20 cellular contexts compared by ENCODE assay signal in the genomic region with DNA sequence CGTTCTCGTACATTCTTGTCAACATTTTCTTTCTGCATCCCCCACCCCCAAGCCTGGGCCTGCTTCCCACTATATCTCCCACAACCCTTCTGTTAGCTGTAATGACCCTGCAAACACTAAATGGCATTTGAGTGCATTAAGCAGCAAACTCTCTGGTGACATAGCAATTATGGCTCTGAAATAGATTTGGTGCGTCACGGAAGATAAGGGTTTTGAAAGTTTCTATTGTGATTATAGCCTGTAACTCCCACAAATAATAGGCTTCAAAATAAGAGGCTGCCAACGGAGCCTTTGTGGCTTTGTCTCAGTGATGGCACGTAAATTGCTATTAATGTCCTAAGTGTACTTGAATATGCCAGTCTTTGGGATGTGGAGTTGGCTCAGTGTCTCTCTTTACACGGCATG.
DNase-seq lines count a peak whose midpoint lies in the region; ATAC-seq and TF ChIP-seq lines count a peak whose summit lies in the region.
"Had no signal": no experiment of that assay in that cellular context is flagged by ENCODE, and none has a peak within 500 bp of the region (broad histone marks: within the 10 kb centered on the region; RNA-seq: fewer than 3 reads in every experiment).

No MANE protein-coding gene starts in this region.

- H3K36me3 ChIP-seq in CD4-positive, alpha-beta memory T cell (ENCODE audit: insufficient read depth, low read length): no peaks in the 10 kb centered on the region
- peaks cover 0 to 15% (median 0%) of the 10 kb centered on the region in 4 donors for H3K36me3 ChIP-seq in stomach

- peaks cover 55% of the 10 kb centered on the region for H3K36me3 Mint-ChIP-seq in nephron progenitor cell (ENCODE audit: low read depth)
- H3K36me3 Mint-ChIP-seq in CD4-positive, alpha-beta memory T cell: no peaks in the 10 kb centered on the region

- no peak for ATAC-seq in GM21825 (IDR thresholded peaks at IDR 0.05; ENCODE audit: unreplicated experiment)
- ATAC-seq: HCT116, WTC11 had no signal

- no peaks in the 10 kb centered on the region for H3K9me3 ChIP-seq in CD4-positive, alpha-beta memory T cell (ENCODE audit: control insufficient read depth in 1 of 2, low read length in 2 of 2)
- H3K9me3 ChIP-seq in stomach: no peaks in the 10 kb centered on the region

- no peak overlapping the region for H3K4me3 ChIP-seq in CD4-positive, alpha-beta memory T cell (ENCODE audit: low read length in 2 of 2)
- H3K4me3 ChIP-seq in stomach: no peak overlapping the region
- H3K4me3 ChIP-seq: skin epidermis had no signal

- peaks cover 36% of the 10 kb centered on the region for H3K4me1 Mint-ChIP-seq in nephron progenitor cell
- H3K4me1 Mint-ChIP-seq in CD4-positive, alpha-beta memory T cell: no peaks in the 10 kb centered on the region

- no peaks in the 10 kb centered on the region for H3K9me3 Mint-ChIP-seq in nephron progenitor cell
- H3K9me3 Mint-ChIP-seq in CD4-positive, alpha-beta memory T cell: peaks cover 0 to 4% (median 0%) of the 10 kb centered on the region in 8 donors
- H3K9me3 Mint-ChIP-seq: WTC11 had no signal

- TF ChIP-seq POLR2A in stomach (IDR thresholded peaks at IDR 0.05): no peak

- 18 to 56% (median 44%) methylated on average over 7 of the region's 7 CpGs for WGBS in stomach, 5 donors

- POLR2A ChIA-PET in CD4-positive, alpha-beta memory T cell (lab: Charles Lee; ENCODE audit: partially characterized antibody): no interaction called here

- peak; percentile 72 for DNase-seq in DMS79 (lab: John Stamatoyannopoulos, UW)
- DNase-seq in NCI-H1930 (lab: John Stamatoyannopoulos, UW): peak; percentile 73 to 97
- DNase-seq in astrocyte of the hippocampus (ENCODE audit: low read depth, low spot score): peak; percentile 22
- DNase-seq in nephron progenitor cell: no peak
- no peak for DNase-seq in NCI-H524 treated with DMSO at 0.1 percent for 48 hours (lab: John Stamatoyannopoulos, UW)
- no peak for DNase-seq in CD4-positive, alpha-beta memory T cell
- DNase-seq in stomach: no peak
- DNase-seq: activated effector memory CD4-positive, alpha-beta T cell treated with anti-CD3 and anti-CD28 coated beads, Interleukin-2, amount 50 U/mL, for 16 hours; aorta; cortex of kidney; head of caudate nucleus; islet precursor cell; midbrain; nucleus accumbens; RPMI8226; T-helper 1 cell had no signal

- TF ChIP-seq CTCF in nephron progenitor cell (IDR thresholded peaks at IDR 0.05) (no peak), stomach (IDR thresholded peaks at IDR 0.05) (no peak)

- no peak overlapping the region for H3K27ac ChIP-seq in CD4-positive, alpha-beta memory T cell (ENCODE audit: low read depth, low read length)
- H3K27ac ChIP-seq in stomach: no peak overlapping the region
- H3K27ac ChIP-seq: skin epidermis had no signal

- no peaks in the 10 kb centered on the region for H3K27me3 Mint-ChIP-seq in nephron progenitor cell (ENCODE audit: low read depth, poor library complexity)
- H3K27me3 Mint-ChIP-seq in CD4-positive, alpha-beta memory T cell: no peaks in the 10 kb centered on the region

- no peak overlapping the region for H3K4me3 Mint-ChIP-seq in nephron progenitor cell
- no peak overlapping the region for H3K4me3 Mint-ChIP-seq in CD4-positive, alpha-beta memory T cell
- H3K4me3 Mint-ChIP-seq: WTC11 had no signal

- CTCF ChIA-PET in CD4-positive, alpha-beta memory T cell (lab: Charles Lee; ENCODE audit: partially characterized antibody): no interaction called here

- H3K27ac Mint-ChIP-seq in nephron progenitor cell: peak overlapping the region; percentile 21
- H3K27ac Mint-ChIP-seq in CD4-positive, alpha-beta memory T cell: no peak overlapping the region
- H3K27ac Mint-ChIP-seq: WTC11 had no signal

- intact Hi-C loops in CD4-positive, alpha-beta memory T cell (cut with micrococcal nuclease): no loop called here
- intact Hi-C loops in stomach (cut with DNase I; ENCODE audit: low total_unique reads): no loop called here

- TF ChIP-seq EP300 in stomach (IDR thresholded peaks at IDR 0.05): no peak

- H3K4me1 ChIP-seq in CD4-positive, alpha-beta memory T cell (ENCODE audit: insufficient read depth, low read length): no peaks in the 10 kb centered on the region
- H3K4me1 ChIP-seq in stomach: peaks cover 8 to 46% (median 18%) of the 10 kb centered on the region in 4 donors

- no peaks in the 10 kb centered on the region for H3K27me3 ChIP-seq in CD4-positive, alpha-beta memory T cell (ENCODE audit: insufficient read depth, low read length)
- no peaks in the 10 kb centered on the region for H3K27me3 ChIP-seq in stomach

Comparison
In these comparisons a context has a peak if more than half of its experiments do, and no peak if none do; other contexts are left out.
1. DNase-seq: peak in DMS79 (single experiment), NCI-H1930 (2 of 2) and astrocyte of the hippocampus (single experiment); none in nephron progenitor cell (single experiment), NCI-H524 treated with DMSO at 0.1 percent for 48 hours (single experiment), CD4-positive, alpha-beta memory T cell (0 of 5) and stomach (single experiment).